ENCODE assay signal across 1 cellular context in the genomic region with DNA sequence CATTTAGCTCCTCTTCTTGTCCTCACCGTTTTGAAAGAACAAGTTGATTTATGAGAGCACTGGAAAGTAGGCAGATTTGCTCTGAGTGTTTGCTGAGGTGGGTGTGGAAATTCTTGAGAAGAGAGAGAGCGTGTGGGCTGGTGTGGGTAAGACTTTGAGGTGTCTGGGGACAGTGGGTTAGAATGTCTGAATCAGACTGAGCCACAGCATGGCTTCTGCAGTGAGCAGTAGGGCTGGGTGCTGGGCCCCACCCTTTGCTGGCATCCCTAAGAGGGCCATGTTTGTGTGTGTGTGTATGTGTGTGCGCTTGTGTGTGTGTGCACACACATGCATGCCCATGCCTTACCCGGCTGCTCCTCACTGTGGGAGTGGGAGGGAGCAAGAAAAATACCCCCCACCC.
TF ChIP-seq lines count a peak whose summit lies in the region.

No MANE protein-coding gene starts in this region.

TF ChIP-seq in HepG2, 621 proteins besides CTCF, POLR2A, EP300 and RAD21 (continued from another document):
- TF ChIP-seq, protein P1, sequence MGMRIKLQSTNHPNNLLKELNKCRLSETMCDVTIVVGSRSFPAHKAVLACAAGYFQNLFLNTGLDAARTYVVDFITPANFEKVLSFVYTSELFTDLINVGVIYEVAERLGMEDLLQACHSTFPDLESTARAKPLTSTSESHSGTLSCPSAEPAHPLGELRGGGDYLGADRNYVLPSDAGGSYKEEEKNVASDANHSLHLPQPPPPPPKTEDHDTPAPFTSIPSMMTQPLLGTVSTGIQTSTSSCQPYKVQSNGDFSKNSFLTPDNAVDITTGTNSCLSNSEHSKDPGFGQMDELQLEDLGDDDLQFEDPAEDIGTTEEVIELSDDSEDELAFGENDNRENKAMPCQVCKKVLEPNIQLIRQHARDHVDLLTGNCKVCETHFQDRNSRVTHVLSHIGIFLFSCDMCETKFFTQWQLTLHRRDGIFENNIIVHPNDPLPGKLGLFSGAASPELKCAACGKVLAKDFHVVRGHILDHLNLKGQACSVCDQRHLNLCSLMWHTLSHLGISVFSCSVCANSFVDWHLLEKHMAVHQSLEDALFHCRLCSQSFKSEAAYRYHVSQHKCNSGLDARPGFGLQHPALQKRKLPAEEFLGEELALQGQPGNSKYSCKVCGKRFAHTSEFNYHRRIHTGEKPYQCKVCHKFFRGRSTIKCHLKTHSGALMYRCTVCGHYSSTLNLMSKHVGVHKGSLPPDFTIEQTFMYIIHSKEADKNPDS (CRISPR knock-in tag; IDR thresholded peaks at IDR 0.05) = no peak
- TF ChIP-seq, protein P2, sequence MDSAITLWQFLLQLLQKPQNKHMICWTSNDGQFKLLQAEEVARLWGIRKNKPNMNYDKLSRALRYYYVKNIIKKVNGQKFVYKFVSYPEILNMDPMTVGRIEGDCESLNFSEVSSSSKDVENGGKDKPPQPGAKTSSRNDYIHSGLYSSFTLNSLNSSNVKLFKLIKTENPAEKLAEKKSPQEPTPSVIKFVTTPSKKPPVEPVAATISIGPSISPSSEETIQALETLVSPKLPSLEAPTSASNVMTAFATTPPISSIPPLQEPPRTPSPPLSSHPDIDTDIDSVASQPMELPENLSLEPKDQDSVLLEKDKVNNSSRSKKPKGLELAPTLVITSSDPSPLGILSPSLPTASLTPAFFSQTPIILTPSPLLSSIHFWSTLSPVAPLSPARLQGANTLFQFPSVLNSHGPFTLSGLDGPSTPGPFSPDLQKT (CRISPR knock-in tag; IDR thresholded peaks at IDR 0.05; ENCODE audit: borderline replicate concordance) = no peak
- no peak for TF ChIP-seq ZNF569 (CRISPR knock-in tag; IDR thresholded peaks at IDR 0.05; ENCODE audit: borderline replicate concordance)
- TF ChIP-seq, protein P3, sequence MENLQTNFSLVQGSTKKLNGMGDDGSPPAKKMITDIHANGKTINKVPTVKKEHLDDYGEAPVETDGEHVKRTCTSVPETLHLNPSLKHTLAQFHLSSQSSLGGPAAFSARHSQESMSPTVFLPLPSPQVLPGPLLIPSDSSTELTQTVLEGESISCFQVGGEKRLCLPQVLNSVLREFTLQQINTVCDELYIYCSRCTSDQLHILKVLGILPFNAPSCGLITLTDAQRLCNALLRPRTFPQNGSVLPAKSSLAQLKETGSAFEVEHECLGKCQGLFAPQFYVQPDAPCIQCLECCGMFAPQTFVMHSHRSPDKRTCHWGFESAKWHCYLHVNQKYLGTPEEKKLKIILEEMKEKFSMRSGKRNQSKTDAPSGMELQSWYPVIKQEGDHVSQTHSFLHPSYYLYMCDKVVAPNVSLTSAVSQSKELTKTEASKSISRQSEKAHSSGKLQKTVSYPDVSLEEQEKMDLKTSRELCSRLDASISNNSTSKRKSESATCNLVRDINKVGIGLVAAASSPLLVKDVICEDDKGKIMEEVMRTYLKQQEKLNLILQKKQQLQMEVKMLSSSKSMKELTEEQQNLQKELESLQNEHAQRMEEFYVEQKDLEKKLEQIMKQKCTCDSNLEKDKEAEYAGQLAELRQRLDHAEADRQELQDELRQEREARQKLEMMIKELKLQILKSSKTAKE (CRISPR knock-in tag; IDR thresholded peaks at IDR 0.05; ENCODE audit: borderline replicate concordance) = no peak
TF ChIP-seq in HepG2: peak in this region for 0.
